8 cellular contexts compared by ENCODE assay signal in genomic region chr5:149656576-149657182, GRCh38.
DNase-seq lines count a peak whose midpoint lies in the region; ATAC-seq and TF ChIP-seq lines count a peak whose summit lies in the region.

No MANE protein-coding gene starts in this region.

- H3K27me3 ChIP-seq in kidney epithelial cell (ENCODE audit: control insufficient read depth, insufficient read depth, low read length): no peaks in the 10 kb centered on the region

- H3K4me3 Mint-ChIP-seq in activated T-cell treated with anti-CD3 and anti-CD28 coated beads, Interleukin-2, amount 50 U/mL, for 72 hours: no peak overlapping the region

- H3K4me3 ChIP-seq in NB4 (ENCODE audit: low read depth, low read length) (no peak overlapping the region), kidney epithelial cell (ENCODE audit: low read depth, low read length) (no peak overlapping the region)

- TF ChIP-seq CTCF in NB4 (IDR thresholded peaks at IDR 0.05; ENCODE audit: low read depth, low read length) (peak; percentile 82), kidney epithelial cell (IDR thresholded peaks at IDR 0.05; ENCODE audit: insufficient read depth, low read length, poor library complexity, severe bottlenecking) (peak; percentile 67)

- no peaks in the 10 kb centered on the region for H3K36me3 ChIP-seq in kidney epithelial cell (ENCODE audit: control insufficient read depth, insufficient read depth, low read length)

- no peak overlapping the region for H3K27ac Mint-ChIP-seq in activated T-cell treated with anti-CD3 and anti-CD28 coated beads, Interleukin-2, amount 50 U/mL, for 72 hours

- no peak for ATAC-seq in activated T-cell treated with anti-CD3 and anti-CD28 coated beads, Interleukin-2, amount 50 U/mL, for 72 hours (replicated peaks in 1 of 2)
- ATAC-seq in HG02763 (IDR thresholded peaks at IDR 0.05; ENCODE audit: unreplicated experiment) (no peak), HG03108 (IDR thresholded peaks at IDR 0.05; ENCODE audit: unreplicated experiment) (no peak)

- H3K36me3 Mint-ChIP-seq in activated T-cell treated with anti-CD3 and anti-CD28 coated beads, Interleukin-2, amount 50 U/mL, for 72 hours (ENCODE audit: insufficient read depth in 2 of 2): peaks cover 3 to 4% of the 10 kb centered on the region in 2 donors

- no peaks in the 10 kb centered on the region for H3K4me1 Mint-ChIP-seq in activated T-cell treated with anti-CD3 and anti-CD28 coated beads, Interleukin-2, amount 50 U/mL, for 72 hours (ENCODE audit: low read depth)

- no peak for TF ChIP-seq POLR2A in NB4 (IDR thresholded peaks at IDR 0.05; ENCODE audit: extremely low read depth, insufficient read length)

- no peaks in the 10 kb centered on the region for H3K27me3 Mint-ChIP-seq in activated T-cell treated with anti-CD3 and anti-CD28 coated beads, Interleukin-2, amount 50 U/mL, for 72 hours (ENCODE audit: low read depth)

- DNase-seq in NCI-H2227 (lab: John Stamatoyannopoulos, UW; ENCODE audit: unreplicated experiment) (peak; percentile 28), NCI-H2227 treated with DMSO at 0.1 percent for 48 hours (lab: John Stamatoyannopoulos, UW) (no peak), NB4 (ENCODE audit: low read depth) (peak; percentile 53), kidney epithelial cell (ENCODE audit: low read depth) (no peak), occipital lobe (lab: John Stamatoyannopoulos, UW) (no peak)
- DNase-seq in activated T-cell treated with anti-CD3 and anti-CD28 coated beads, Interleukin-2, amount 50 U/mL, for 72 hours: peak; percentile 25 to 48

- peaks cover 1 to 5% of the 10 kb centered on the region in 2 donors for H3K9me3 Mint-ChIP-seq in activated T-cell treated with anti-CD3 and anti-CD28 coated beads, Interleukin-2, amount 50 U/mL, for 72 hours

Comparison
In these comparisons a context has a peak if more than half of its experiments do, and no peak if none do; other contexts are left out.
1. DNase-seq: peak in NCI-H2227 (single experiment), NB4 (single experiment) and activated T-cell treated with anti-CD3 and anti-CD28 coated beads, Interleukin-2, amount 50 U/mL, for 72 hours (2 of 2); none in NCI-H2227 treated with DMSO at 0.1 percent for 48 hours (single experiment), kidney epithelial cell (single experiment) and occipital lobe (single experiment).